Comparison of ENCODE assay signal across 9 cellular contexts in the genomic region with DNA sequence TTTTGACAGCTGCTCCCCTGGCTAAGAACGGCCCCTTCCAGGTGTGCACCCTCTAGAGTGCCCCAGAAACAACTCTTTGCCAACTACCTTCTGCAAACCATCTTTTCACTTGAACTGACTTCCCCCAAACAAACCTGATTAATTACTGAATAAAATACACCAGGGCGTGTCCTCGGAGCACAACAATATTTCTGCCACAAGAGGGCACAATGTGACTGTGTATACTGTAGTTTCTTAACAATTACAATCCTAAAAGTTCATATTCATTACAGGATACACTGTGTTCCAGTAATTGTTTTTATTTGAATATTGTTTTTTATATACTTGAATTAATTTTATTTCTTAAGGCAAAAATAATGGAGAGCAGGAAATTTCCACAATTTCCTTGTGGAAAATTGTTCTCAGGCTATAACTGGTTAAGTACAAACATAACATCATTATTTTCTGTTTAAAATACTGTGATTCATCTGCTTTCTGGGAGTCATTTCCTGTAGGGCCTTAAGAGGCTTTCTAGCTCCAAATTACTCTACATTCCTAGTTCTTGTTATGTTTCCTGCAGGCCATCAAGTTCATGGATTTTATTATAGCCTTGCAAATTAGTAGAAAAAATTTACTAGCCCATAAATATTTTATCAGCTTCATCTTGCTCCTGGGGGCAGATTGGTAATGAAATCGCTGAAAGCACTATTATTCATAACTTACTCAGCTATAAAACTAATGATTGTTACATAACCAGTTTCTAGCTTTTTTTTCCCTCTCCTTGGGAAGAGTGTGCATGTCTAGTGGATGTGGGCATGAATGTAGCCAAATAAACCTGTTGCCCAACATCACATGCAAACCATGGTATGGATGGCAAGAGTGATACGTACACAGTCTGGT. TPM values are rescaled to one million over a fixed set of nuclear protein-coding genes. Genes with fewer than 3 reads are reported as not detected.
DNase-seq lines count a peak whose midpoint lies in the region; ATAC-seq and TF ChIP-seq lines count a peak whose summit lies in the region.
"Had no signal": no experiment of that assay in that cellular context is flagged by ENCODE, and none has a peak within 500 bp of the region (broad histone marks: within the 10 kb centered on the region; RNA-seq: fewer than 3 reads in every experiment).

No MANE protein-coding gene starts in this region.

- H4K20me1 ChIP-seq in hepatocyte (ENCODE audit: insufficient read depth, poor library complexity, severe bottlenecking) = no peaks in the 10 kb centered on the region

- H3K27me3 Mint-ChIP-seq in T-cell = peaks cover 0 to 7% of the 10 kb centered on the region in 2 donors

- 20% methylated on average over 5 of the region's 5 CpGs for WGBS in hepatocyte (ENCODE audit: low lambda C conversion rate, missing lambda C conversion rate)

- H3K4me3 Mint-ChIP-seq in T-cell = no peak overlapping the region

- DNase-seq in A172 (ENCODE audit: low spot score) (peak; percentile 87), NCI-H1105 (lab: John Stamatoyannopoulos, UW) (peak; percentile 66), T-cell (peak in 28 of 34 experiments; percentile 2 to 52 (median 33)), astrocyte of the hippocampus (ENCODE audit: low read depth, low spot score) (peak; percentile 78), hepatocyte (ENCODE audit: low spot score) (peak; percentile 76)
- DNase-seq in stimulated activated CD4-positive, alpha-beta T cell treated with anti-CD3 and anti-CD28 coated beads, Interleukin-12 subunit alpha, Interleukin-12 subunit beta, amount 100 ng/mL, for 48 hours (ENCODE audit: low read depth in 2 of 3, low spot score in 1 of 3) = peak; percentile 11 to 73 (median 32)

- no peaks in the 10 kb centered on the region for H3K36me3 ChIP-seq in hepatocyte (replicated peaks; ENCODE audit: insufficient read depth, low read depth)

- no peaks in the 10 kb centered on the region for H3K79me2 ChIP-seq in hepatocyte

- peak overlapping the region; percentile 4 for H3K27ac ChIP-seq in hepatocyte

- POLR2A ChIA-PET in T-cell (lab: Charles Lee) = interaction anchor here (0.6 to 0.7 kb wide), 2 partner anchors 13 to 348 kb away, joined by 4 to 5 read pairs; no protein-coding TSS in a partner anchor

- no peak overlapping the region for H3K27ac Mint-ChIP-seq in T-cell

- no peaks in the 10 kb centered on the region for H3K36me3 Mint-ChIP-seq in T-cell

- H3K27me3 ChIP-seq in hepatocyte = no peaks in the 10 kb centered on the region

- peak overlapping the region; percentile 15 for H2AFZ ChIP-seq in hepatocyte

- H3K9me3 ChIP-seq in hepatocyte (ENCODE audit: low read depth) = no peaks in the 10 kb centered on the region

- ATAC-seq in T-cell (replicated peaks in 1 of 4) (peak in 3 of 4 experiments; percentile 54 to 61 (median 58)), GM21423 (IDR thresholded peaks at IDR 0.05; ENCODE audit: unreplicated experiment) (no peak)

- H3K9me3 Mint-ChIP-seq in T-cell = no peaks in the 10 kb centered on the region

- H3K4me3 ChIP-seq in hepatocyte = no peak overlapping the region

- no peaks in the 10 kb centered on the region for H3K9me2 ChIP-seq in hepatocyte (replicated peaks; ENCODE audit: insufficient read depth)

- CTCF ChIA-PET in T-cell (lab: Charles Lee) = interaction anchor here (0.5 to 2.6 kb wide), 5 partner anchors 154 to 1378 kb away, joined by 3 to 11 read pairs (median 5); partner anchors contain the start of gene AMD1 (in 1 of the 2)

- no peaks in the 10 kb centered on the region for H3K4me1 Mint-ChIP-seq in T-cell

- peaks cover 15% of the 10 kb centered on the region for H3K4me1 ChIP-seq in hepatocyte (ENCODE audit: insufficient read depth)

- no peak overlapping the region for H3K4me2 ChIP-seq in hepatocyte

- TF ChIP-seq CTCF in GM12873 (IDR thresholded peaks at IDR 0.05; ENCODE audit: insufficient read depth, low read depth, low read length, missing control alignments) (peak; percentile 58), hepatocyte (IDR thresholded peaks at IDR 0.05; ENCODE audit: poor library complexity) (peak; percentile 96)

RNA-seq across cellular contexts. Expression of gene SLC22A16, which starts 51.9 kb away (rescaled TPM):
- total RNA-seq in A172 (2014; rRNA removed; shearing (Covaris generic)) = not detected in 2 replicates
- total RNA-seq in T-cell = not detected
- total RNA-seq in hepatocyte = not detected in 2 replicates
- not detected in 2 replicates for polyA plus RNA-seq in hepatocyte
- total RNA-seq: mononuclear cell had no signal

Comparison
In these comparisons a context has a peak if more than half of its experiments do, and no peak if none do; other contexts are left out.
1. DNase-seq: peak in every context shown above with its lines; median percentile 87 in A172; 78 in astrocyte of the hippocampus; 76 in hepatocyte; 66 in NCI-H1105; 33 in T-cell; 32 in stimulated activated CD4-positive, alpha-beta T cell treated with anti-CD3 and anti-CD28 coated beads, Interleukin-12 subunit alpha, Interleukin-12 subunit beta, amount 100 ng/mL, for 48 hours.